In the genomic region with DNA sequence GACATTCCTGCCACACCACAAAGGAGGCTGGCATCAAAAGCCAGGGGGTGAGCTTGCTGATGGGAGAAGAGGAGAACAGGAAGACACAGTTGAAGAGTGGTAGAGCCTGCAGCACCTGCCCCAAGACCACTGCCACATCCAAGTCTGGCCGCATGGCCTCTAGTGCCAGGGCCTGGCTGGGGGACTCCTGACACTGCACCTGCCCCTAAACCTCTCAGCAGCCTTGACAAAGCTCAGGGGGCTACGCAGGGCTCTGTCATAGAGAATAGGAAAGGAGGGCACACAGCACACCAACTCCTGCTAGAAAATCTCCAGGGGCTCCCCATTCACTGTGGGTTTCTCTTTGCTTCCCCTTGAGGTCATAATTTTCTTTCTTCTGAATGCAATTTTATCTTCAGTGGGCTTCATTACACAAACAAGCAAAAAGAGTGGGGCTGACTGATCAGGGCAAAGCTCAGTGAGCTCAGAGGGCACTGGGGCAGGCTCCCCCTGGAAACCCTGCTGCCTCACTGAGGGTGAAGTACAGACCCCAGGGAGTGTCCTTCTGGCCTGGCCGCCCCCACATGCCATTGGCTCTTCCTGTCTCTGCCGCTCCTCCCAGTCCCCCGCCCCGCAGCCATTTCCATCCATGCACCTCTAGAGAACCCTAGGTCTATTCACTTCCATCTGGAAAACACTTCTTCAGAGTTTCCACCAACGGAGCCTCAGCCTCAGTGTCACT, we compare ENCODE assay signal across 9 cellular contexts. TPM values are rescaled to one million over a fixed set of nuclear protein-coding genes. Genes with fewer than 3 reads are reported as not detected.
A peak's percentile ranks its signal among the peaks of the same experiment; 100 is the strongest.
DNase-seq lines count a peak whose midpoint lies in the region; ATAC-seq and TF ChIP-seq lines count a peak whose summit lies in the region.
"Had no signal": no experiment of that assay in that cellular context is flagged by ENCODE, and none has a peak within 500 bp of the region (broad histone marks: within the 10 kb centered on the region; RNA-seq: fewer than 3 reads in every experiment).

No MANE protein-coding gene starts in this region.

- H3K9me3 Mint-ChIP-seq in activated T-helper 1 cell treated with anti-CD3 and anti-CD28 coated beads, Interleukin-12 subunit alpha, Interleukin-12 subunit beta, Interleukin-2, Interleukin-4 antibody, amounts not matched to agents 30 ng/mL and 10 ng/mL and 1 ng/mL, durations not matched to agents 14 hours and 24 hours and 36 hours, result no peaks in the 10 kb centered on the region
- no peaks in the 10 kb centered on the region for H3K9me3 Mint-ChIP-seq in natural killer cell

- no peak for TF ChIP-seq CTCF in natural killer cell (IDR thresholded peaks at IDR 0.05)

- no peaks in the 10 kb centered on the region for H3K27me3 ChIP-seq in H7 (ENCODE audit: control insufficient read depth, insufficient read depth, low read length)

- H3K36me3 ChIP-seq in H7 (replicated peaks; ENCODE audit: control insufficient read depth, insufficient read depth, low read length), result no peaks in the 10 kb centered on the region

- ATAC-seq in natural killer cell (no peak), GM21526 (IDR thresholded peaks at IDR 0.05; ENCODE audit: low FRiP score, unreplicated experiment) (no peak)

- H3K36me3 Mint-ChIP-seq in activated T-helper 1 cell treated with anti-CD3 and anti-CD28 coated beads, Interleukin-12 subunit alpha, Interleukin-12 subunit beta, Interleukin-2, Interleukin-4 antibody, amounts not matched to agents 30 ng/mL and 10 ng/mL and 1 ng/mL, durations not matched to agents 14 hours and 24 hours and 36 hours (ENCODE audit: low read depth), result peaks cover 41% of the 10 kb centered on the region
- no peaks in the 10 kb centered on the region for H3K36me3 Mint-ChIP-seq in natural killer cell

- no peaks in the 10 kb centered on the region for H3K27me3 Mint-ChIP-seq in activated T-helper 1 cell treated with anti-CD3 and anti-CD28 coated beads, Interleukin-12 subunit alpha, Interleukin-12 subunit beta, Interleukin-2, Interleukin-4 antibody, amounts not matched to agents 30 ng/mL and 10 ng/mL and 1 ng/mL, durations not matched to agents 14 hours and 24 hours and 36 hours (ENCODE audit: insufficient read depth)
- H3K27me3 Mint-ChIP-seq in natural killer cell (ENCODE audit: low read depth in 2 of 2), result no peaks in the 10 kb centered on the region

- H3K4me3 Mint-ChIP-seq in activated T-helper 1 cell treated with anti-CD3 and anti-CD28 coated beads, Interleukin-12 subunit alpha, Interleukin-12 subunit beta, Interleukin-2, Interleukin-4 antibody, amounts not matched to agents 30 ng/mL and 10 ng/mL and 1 ng/mL, durations not matched to agents 14 hours and 24 hours and 36 hours, result peak overlapping the region; percentile 75
- H3K4me3 Mint-ChIP-seq in natural killer cell, result peak overlapping the region; percentile 80

- peaks cover 92% of the 10 kb centered on the region for H3K4me1 Mint-ChIP-seq in activated T-helper 1 cell treated with anti-CD3 and anti-CD28 coated beads, Interleukin-12 subunit alpha, Interleukin-12 subunit beta, Interleukin-2, Interleukin-4 antibody, amounts not matched to agents 30 ng/mL and 10 ng/mL and 1 ng/mL, durations not matched to agents 14 hours and 24 hours and 36 hours (ENCODE audit: low read depth)
- peaks cover 82 to 84% of the 10 kb centered on the region in 2 donors for H3K4me1 Mint-ChIP-seq in natural killer cell

- peak; percentile 23 for DNase-seq in GM03348 (ENCODE audit: low spot score)
- peak; percentile 59 for DNase-seq in H7
- DNase-seq in activated T-helper 1 cell treated with anti-CD3 and anti-CD28 coated beads, Interleukin-12 subunit alpha, Interleukin-12 subunit beta, Interleukin-2, Interleukin-4 antibody, amounts not matched to agents 30 ng/mL and 10 ng/mL and 1 ng/mL, durations not matched to agents 14 hours and 24 hours and 36 hours (ENCODE audit: low spot score), result no peak
- DNase-seq in natural killer cell, result no peak
- DNase-seq in cortex of kidney (lab: John Stamatoyannopoulos, UW), result no peak
- no peak for DNase-seq in stimulated activated naive CD4-positive, alpha-beta T cell treated with Interleukin-2 at 50 U/mL for 16 hours (lab: John Stamatoyannopoulos, UW)
- no peak for DNase-seq in stimulated activated CD4-positive, alpha-beta T cell treated with anti-CD3 and anti-CD28 coated beads, Interleukin-4, amount 100 ng/mL, for 1 hour
- DNase-seq: NCI-H2029 treated with DMSO at 0.1 percent for 48 hours had no signal

- intact Hi-C loops in activated T-helper 1 cell treated with anti-CD3 and anti-CD28 coated beads, Interleukin-12 subunit alpha, Interleukin-12 subunit beta, Interleukin-2, Interleukin-4 antibody, amounts not matched to agents 30 ng/mL and 10 ng/mL and 1 ng/mL, durations not matched to agents 14 hours and 24 hours and 36 hours (cut with micrococcal nuclease), result loop anchor here (1.0 to 5.0 kb wide), 9 partner anchors 18 to 776 kb away; partner anchors contain the start of genes CCT6A, MRPS17, PSPH and SEC61G
- intact Hi-C loops in natural killer cell (cut with micrococcal nuclease), result loop anchor here (1.0 to 10.0 kb wide), 3 partner anchors 34 to 430 kb away; partner anchors contain the start of gene NIPSNAP2

- H3K4me3 ChIP-seq in H7 (ENCODE audit: insufficient read depth, low read depth, low read length), result no peak overlapping the region

- peak overlapping the region; percentile 98 for H3K27ac Mint-ChIP-seq in activated T-helper 1 cell treated with anti-CD3 and anti-CD28 coated beads, Interleukin-12 subunit alpha, Interleukin-12 subunit beta, Interleukin-2, Interleukin-4 antibody, amounts not matched to agents 30 ng/mL and 10 ng/mL and 1 ng/mL, durations not matched to agents 14 hours and 24 hours and 36 hours
- H3K27ac Mint-ChIP-seq in natural killer cell, result peak overlapping the region; percentile 89 to 90

RNA-seq across cellular contexts. Expression of gene VOPP1, which starts 37.2 kb away (rescaled TPM):
- 87.1 and 103 TPM in 2 replicates for total RNA-seq in H7 (2014; rRNA removed; shearing (Covaris generic))
- 96.3 and 102 TPM in 2 replicates for total RNA-seq in activated T-helper 1 cell treated with anti-CD3 and anti-CD28 coated beads, Interleukin-12 subunit alpha, Interleukin-12 subunit beta, Interleukin-2, Interleukin-4 antibody, amounts not matched to agents 30 ng/mL and 10 ng/mL and 1 ng/mL, durations not matched to agents 14 hours and 24 hours and 36 hours
- total RNA-seq in natural killer cell, result 100 to 1,000 TPM in 2 of 3 donors, 10 to 100 TPM in 1; 79.3 to 115 (median 110) TPM

Comparison
In these comparisons a context has a peak if more than half of its experiments do, and no peak if none do; other contexts are left out.
1. DNase-seq: peak in GM03348 (single experiment) and H7 (single experiment); none in activated T-helper 1 cell treated with anti-CD3 and anti-CD28 coated beads, Interleukin-12 subunit alpha, Interleukin-12 subunit beta, Interleukin-2, Interleukin-4 antibody, amounts not matched to agents 30 ng/mL and 10 ng/mL and 1 ng/mL, durations not matched to agents 14 hours and 24 hours and 36 hours (single experiment), natural killer cell (single experiment), cortex of kidney (single experiment), stimulated activated naive CD4-positive, alpha-beta T cell treated with Interleukin-2 at 50 U/mL for 16 hours (single experiment) and stimulated activated CD4-positive, alpha-beta T cell treated with anti-CD3 and anti-CD28 coated beads, Interleukin-4, amount 100 ng/mL, for 1 hour (single experiment).